In the genomic region with DNA sequence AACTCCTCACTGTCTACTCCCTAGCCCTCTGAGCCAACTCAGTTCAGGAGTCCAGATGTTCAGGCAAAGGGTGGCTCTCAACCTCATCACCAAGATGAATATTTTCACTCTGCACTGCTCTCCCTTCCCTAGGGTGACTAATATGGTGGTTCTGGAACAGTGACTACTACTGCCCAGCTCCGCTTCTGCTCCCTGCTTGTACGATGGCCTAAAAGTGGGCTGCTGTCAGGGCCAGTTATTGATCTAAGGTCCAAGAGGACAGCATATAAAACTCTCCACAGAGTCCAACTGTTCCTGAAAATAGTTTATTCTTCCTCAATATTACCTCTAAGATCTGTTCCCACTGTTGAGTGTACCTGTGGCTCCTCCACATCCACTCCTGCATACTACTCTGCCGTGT, we compare ENCODE assay signal across 1 cellular context.
TF ChIP-seq lines count a peak whose summit lies in the region.

No MANE protein-coding gene starts in this region.

TF ChIP-seq in H1, 55 proteins besides CTCF, POLR2A, EP300 and RAD21 (continued from another document):
- TF ChIP-seq, protein P1, sequence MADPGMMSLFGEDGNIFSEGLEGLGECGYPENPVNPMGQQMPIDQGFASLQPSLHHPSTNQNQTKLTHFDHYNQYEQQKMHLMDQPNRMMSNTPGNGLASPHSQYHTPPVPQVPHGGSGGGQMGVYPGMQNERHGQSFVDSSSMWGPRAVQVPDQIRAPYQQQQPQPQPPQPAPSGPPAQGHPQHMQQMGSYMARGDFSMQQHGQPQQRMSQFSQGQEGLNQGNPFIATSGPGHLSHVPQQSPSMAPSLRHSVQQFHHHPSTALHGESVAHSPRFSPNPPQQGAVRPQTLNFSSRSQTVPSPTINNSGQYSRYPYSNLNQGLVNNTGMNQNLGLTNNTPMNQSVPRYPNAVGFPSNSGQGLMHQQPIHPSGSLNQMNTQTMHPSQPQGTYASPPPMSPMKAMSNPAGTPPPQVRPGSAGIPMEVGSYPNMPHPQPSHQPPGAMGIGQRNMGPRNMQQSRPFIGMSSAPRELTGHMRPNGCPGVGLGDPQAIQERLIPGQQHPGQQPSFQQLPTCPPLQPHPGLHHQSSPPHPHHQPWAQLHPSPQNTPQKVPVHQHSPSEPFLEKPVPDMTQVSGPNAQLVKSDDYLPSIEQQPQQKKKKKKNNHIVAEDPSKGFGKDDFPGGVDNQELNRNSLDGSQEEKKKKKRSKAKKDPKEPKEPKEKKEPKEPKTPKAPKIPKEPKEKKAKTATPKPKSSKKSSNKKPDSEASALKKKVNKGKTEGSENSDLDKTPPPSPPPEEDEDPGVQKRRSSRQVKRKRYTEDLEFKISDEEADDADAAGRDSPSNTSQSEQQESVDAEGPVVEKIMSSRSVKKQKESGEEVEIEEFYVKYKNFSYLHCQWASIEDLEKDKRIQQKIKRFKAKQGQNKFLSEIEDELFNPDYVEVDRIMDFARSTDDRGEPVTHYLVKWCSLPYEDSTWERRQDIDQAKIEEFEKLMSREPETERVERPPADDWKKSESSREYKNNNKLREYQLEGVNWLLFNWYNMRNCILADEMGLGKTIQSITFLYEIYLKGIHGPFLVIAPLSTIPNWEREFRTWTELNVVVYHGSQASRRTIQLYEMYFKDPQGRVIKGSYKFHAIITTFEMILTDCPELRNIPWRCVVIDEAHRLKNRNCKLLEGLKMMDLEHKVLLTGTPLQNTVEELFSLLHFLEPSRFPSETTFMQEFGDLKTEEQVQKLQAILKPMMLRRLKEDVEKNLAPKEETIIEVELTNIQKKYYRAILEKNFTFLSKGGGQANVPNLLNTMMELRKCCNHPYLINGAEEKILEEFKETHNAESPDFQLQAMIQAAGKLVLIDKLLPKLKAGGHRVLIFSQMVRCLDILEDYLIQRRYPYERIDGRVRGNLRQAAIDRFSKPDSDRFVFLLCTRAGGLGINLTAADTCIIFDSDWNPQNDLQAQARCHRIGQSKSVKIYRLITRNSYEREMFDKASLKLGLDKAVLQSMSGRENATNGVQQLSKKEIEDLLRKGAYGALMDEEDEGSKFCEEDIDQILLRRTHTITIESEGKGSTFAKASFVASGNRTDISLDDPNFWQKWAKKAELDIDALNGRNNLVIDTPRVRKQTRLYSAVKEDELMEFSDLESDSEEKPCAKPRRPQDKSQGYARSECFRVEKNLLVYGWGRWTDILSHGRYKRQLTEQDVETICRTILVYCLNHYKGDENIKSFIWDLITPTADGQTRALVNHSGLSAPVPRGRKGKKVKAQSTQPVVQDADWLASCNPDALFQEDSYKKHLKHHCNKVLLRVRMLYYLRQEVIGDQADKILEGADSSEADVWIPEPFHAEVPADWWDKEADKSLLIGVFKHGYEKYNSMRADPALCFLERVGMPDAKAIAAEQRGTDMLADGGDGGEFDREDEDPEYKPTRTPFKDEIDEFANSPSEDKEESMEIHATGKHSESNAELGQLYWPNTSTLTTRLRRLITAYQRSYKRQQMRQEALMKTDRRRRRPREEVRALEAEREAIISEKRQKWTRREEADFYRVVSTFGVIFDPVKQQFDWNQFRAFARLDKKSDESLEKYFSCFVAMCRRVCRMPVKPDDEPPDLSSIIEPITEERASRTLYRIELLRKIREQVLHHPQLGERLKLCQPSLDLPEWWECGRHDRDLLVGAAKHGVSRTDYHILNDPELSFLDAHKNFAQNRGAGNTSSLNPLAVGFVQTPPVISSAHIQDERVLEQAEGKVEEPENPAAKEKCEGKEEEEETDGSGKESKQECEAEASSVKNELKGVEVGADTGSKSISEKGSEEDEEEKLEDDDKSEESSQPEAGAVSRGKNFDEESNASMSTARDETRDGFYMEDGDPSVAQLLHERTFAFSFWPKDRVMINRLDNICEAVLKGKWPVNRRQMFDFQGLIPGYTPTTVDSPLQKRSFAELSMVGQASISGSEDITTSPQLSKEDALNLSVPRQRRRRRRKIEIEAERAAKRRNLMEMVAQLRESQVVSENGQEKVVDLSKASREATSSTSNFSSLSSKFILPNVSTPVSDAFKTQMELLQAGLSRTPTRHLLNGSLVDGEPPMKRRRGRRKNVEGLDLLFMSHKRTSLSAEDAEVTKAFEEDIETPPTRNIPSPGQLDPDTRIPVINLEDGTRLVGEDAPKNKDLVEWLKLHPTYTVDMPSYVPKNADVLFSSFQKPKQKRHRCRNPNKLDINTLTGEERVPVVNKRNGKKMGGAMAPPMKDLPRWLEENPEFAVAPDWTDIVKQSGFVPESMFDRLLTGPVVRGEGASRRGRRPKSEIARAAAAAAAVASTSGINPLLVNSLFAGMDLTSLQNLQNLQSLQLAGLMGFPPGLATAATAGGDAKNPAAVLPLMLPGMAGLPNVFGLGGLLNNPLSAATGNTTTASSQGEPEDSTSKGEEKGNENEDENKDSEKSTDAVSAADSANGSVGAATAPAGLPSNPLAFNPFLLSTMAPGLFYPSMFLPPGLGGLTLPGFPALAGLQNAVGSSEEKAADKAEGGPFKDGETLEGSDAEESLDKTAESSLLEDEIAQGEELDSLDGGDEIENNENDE (IDR thresholded peaks at IDR 0.05; ENCODE audit: insufficient replicate concordance, low read length) = no peak
- TF ChIP-seq CEBPB (IDR thresholded peaks at IDR 0.05; ENCODE audit: low read depth, low read length) = no peak
- TF ChIP-seq, protein P2, sequence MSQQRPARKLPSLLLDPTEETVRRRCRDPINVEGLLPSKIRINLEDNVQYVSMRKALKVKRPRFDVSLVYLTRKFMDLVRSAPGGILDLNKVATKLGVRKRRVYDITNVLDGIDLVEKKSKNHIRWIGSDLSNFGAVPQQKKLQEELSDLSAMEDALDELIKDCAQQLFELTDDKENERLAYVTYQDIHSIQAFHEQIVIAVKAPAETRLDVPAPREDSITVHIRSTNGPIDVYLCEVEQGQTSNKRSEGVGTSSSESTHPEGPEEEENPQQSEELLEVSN (IDR thresholded peaks at IDR 0.05) = no peak
- TF ChIP-seq ZNF274 (IDR thresholded peaks at IDR 0.05; ENCODE audit: borderline replicate concordance, extremely low read depth, low read length) = no peak
- TF ChIP-seq JUN (IDR thresholded peaks at IDR 0.05; ENCODE audit: low read depth, low read length) = no peak
- no peak for TF ChIP-seq BCL11A (IDR thresholded peaks at IDR 0.05; ENCODE audit: low read depth in 2 of 2, low read length in 2 of 2)
TF ChIP-seq in H1: peak in this region for 0.
